In the genomic region with DNA sequence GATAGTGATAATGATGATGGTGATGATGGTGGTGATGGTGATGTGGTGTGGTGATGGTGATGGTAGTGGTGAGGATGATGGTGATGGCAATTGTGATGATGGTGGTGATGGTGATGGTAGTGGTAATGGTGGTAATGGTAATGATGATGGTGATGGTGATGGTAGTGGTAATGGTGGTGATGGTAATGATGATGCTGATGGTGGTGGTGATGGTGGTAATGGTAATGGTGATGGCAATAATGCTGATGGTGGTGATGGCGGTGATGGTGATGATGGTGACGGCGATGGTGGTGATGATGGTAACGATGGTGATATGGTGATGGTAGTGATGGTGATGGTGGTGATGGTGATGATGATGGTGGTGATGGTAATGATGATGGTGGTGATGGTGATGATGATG, we compare ENCODE assay signal across 28 cellular contexts. TPM values are rescaled to one million over a fixed set of nuclear protein-coding genes. Genes with fewer than 3 reads are reported as not detected.
"Had no signal": no experiment of that assay in that cellular context is flagged by ENCODE, and none has a peak within 500 bp of the region (broad histone marks: within the 10 kb centered on the region; RNA-seq: fewer than 3 reads in every experiment).

No MANE protein-coding gene starts in this region.

- H3K27me3 ChIP-seq: neural progenitor cell, pancreas, sigmoid colon, suprapubic skin, vagina had no signal

- H3K4me1 Mint-ChIP-seq: mesothelial cell of epicardium; naive B cell; natural killer cell; nephron progenitor cell; neural progenitor cell; stimulated activated effector memory CD8-positive, alpha-beta T cell treated with anti-CD3 and anti-CD28 coated beads, Interleukin-12 subunit alpha, Interleukin-12 subunit beta, amount 100 ng/mL, for 72 hours had no signal

- H3K27ac Mint-ChIP-seq: mesothelial cell of epicardium; naive B cell; natural killer cell; nephron progenitor cell; neural progenitor cell; stimulated activated effector memory CD8-positive, alpha-beta T cell treated with anti-CD3 and anti-CD28 coated beads, Interleukin-12 subunit alpha, Interleukin-12 subunit beta, amount 100 ng/mL, for 72 hours; stimulated activated naive CD8-positive, alpha-beta T cell treated with anti-CD3 and anti-CD28 coated beads, Interleukin-15, Interleukin-2, amounts not matched to agents 100 ng/mL and 50 ng/mL, for 24 hours; type B pancreatic cell had no signal

- H2AFZ ChIP-seq: neural progenitor cell had no signal

- H3K36me3 ChIP-seq: left ventricle myocardium inferior, neural progenitor cell, pancreas, prostate gland, sigmoid colon, spleen, suprapubic skin, thoracic aorta, tibial artery, vagina had no signal

- H3K4me3 ChIP-seq: left ventricle myocardium inferior, lung, neural progenitor cell, pancreas, prostate gland, sigmoid colon, spleen, suprapubic skin, thoracic aorta, tibial artery, vagina had no signal

- H3K9me3 Mint-ChIP-seq: mesothelial cell of epicardium; natural killer cell; stimulated activated effector memory CD8-positive, alpha-beta T cell treated with anti-CD3 and anti-CD28 coated beads, Interleukin-12 subunit alpha, Interleukin-12 subunit beta, amount 100 ng/mL, for 72 hours; stimulated activated naive CD8-positive, alpha-beta T cell treated with anti-CD3 and anti-CD28 coated beads, Interleukin-15, Interleukin-2, amounts not matched to agents 100 ng/mL and 50 ng/mL, for 24 hours; type B pancreatic cell had no signal

- H3K4me1 ChIP-seq: left ventricle myocardium inferior, pancreas, prostate gland, sigmoid colon, spleen, suprapubic skin, tibial artery, vagina had no signal

- FAIRE-seq: pancreas, small intestine had no signal

- DNase-seq: islet precursor cell; left ventricle myocardium inferior; mesendoderm; naive B cell; natural killer cell; nephron progenitor cell; pancreas; posterior cingulate gyrus; retina; right cardiac atrium; sigmoid colon; small intestine; spleen; stimulated activated CD4-positive, alpha-beta T cell treated with anti-CD3 and anti-CD28 coated beads, Interleukin-4, amount 100 ng/mL, for 24 hours; stimulated activated naive CD4-positive, alpha-beta T cell; tibial artery had no signal

- H3K27ac ChIP-seq: left ventricle myocardium inferior, neural progenitor cell, pancreas, prostate gland, sigmoid colon, spleen, suprapubic skin, thoracic aorta, tibial artery, vagina had no signal

- H3K4me2 ChIP-seq: neural progenitor cell had no signal

- H3K9ac ChIP-seq: neural progenitor cell had no signal

- H3K36me3 Mint-ChIP-seq: mesothelial cell of epicardium; naive B cell; natural killer cell; neural progenitor cell; stimulated activated effector memory CD8-positive, alpha-beta T cell treated with anti-CD3 and anti-CD28 coated beads, Interleukin-12 subunit alpha, Interleukin-12 subunit beta, amount 100 ng/mL, for 72 hours; type B pancreatic cell had no signal

- H3K4me3 Mint-ChIP-seq: mesothelial cell of epicardium; naive B cell; natural killer cell; nephron progenitor cell; neural progenitor cell; stimulated activated effector memory CD8-positive, alpha-beta T cell treated with anti-CD3 and anti-CD28 coated beads, Interleukin-12 subunit alpha, Interleukin-12 subunit beta, amount 100 ng/mL, for 72 hours; stimulated activated naive CD8-positive, alpha-beta T cell treated with anti-CD3 and anti-CD28 coated beads, Interleukin-15, Interleukin-2, amounts not matched to agents 100 ng/mL and 50 ng/mL, for 24 hours; type B pancreatic cell had no signal

- H3K9me3 ChIP-seq: left ventricle myocardium inferior, pancreas, prostate gland, sigmoid colon, spleen, suprapubic skin, thoracic aorta, tibial artery, vagina had no signal

- ATAC-seq: natural killer cell; pancreas; right cardiac atrium; stimulated activated effector memory CD8-positive, alpha-beta T cell treated with anti-CD3 and anti-CD28 coated beads, Interleukin-12 subunit alpha, Interleukin-12 subunit beta, amount 100 ng/mL, for 72 hours had no signal

RNA-seq across cellular contexts. Expression of gene ALK, which starts 45.0 kb away (rescaled TPM):
- total RNA-seq: kidney epithelial cell, mononuclear cell, natural killer cell had no signal
